ENCODE assay signal across 8 cellular contexts in genomic region chr7:39951156-39951942, GRCh38. TPM values are rescaled to one million over a fixed set of nuclear protein-coding genes. Genes with fewer than 3 reads are reported as not detected.
DNase-seq lines count a peak whose midpoint lies in the region; ATAC-seq and TF ChIP-seq lines count a peak whose summit lies in the region.

No MANE protein-coding gene starts in this region.

- peak; percentile 79 for DNase-seq in DMS53 (lab: John Stamatoyannopoulos, UW)
- DNase-seq in Jurkat, Clone E6-1 (ENCODE audit: low read depth, low spot score) = peak; percentile 34
- peak; percentile 52 for DNase-seq in T follicular helper cell (ENCODE audit: low read depth)
- peak; percentile 64 to 80 (median 70) for DNase-seq in adrenal gland
- DNase-seq in left ventricle myocardium superior = peak; percentile 73
- DNase-seq in vagina (ENCODE audit: extremely low spot score in 2 of 2) = no peak

- H3K9me3 ChIP-seq in adrenal gland (replicated peaks in 1 of 3) (no peaks in the 10 kb centered on the region), vagina (no peaks in the 10 kb centered on the region)

- TF ChIP-seq CTCF in adrenal gland (IDR thresholded peaks at IDR 0.05) (peak; percentile 7 to 56 (median 44)), vagina (IDR thresholded peaks at IDR 0.05) (peak in 1 of 3 experiments; percentile 38)

- H3K9ac ChIP-seq in rectal smooth muscle tissue (ENCODE audit: low read length) = peak overlapping the region; percentile 54

- H3K27me3 ChIP-seq in adrenal gland (no peaks in the 10 kb centered on the region), rectal smooth muscle tissue (ENCODE audit: control insufficient read depth, insufficient read depth, low read length) (no peaks in the 10 kb centered on the region), vagina (no peaks in the 10 kb centered on the region)

- peak overlapping the region; percentile 98 to 100 (median 99) for H3K27ac ChIP-seq in adrenal gland
- peak overlapping the region; percentile 97 for H3K27ac ChIP-seq in rectal smooth muscle tissue (ENCODE audit: low read depth, low read length)
- H3K27ac ChIP-seq in vagina = peak overlapping the region; percentile 94

- peak overlapping the region; percentile 91 for H3K4me3 ChIP-seq in Jurkat, Clone E6-1 (ENCODE audit: low read length)
- peak overlapping the region; percentile 85 to 95 (median 90) for H3K4me3 ChIP-seq in adrenal gland
- peak overlapping the region; percentile 95 for H3K4me3 ChIP-seq in rectal smooth muscle tissue (ENCODE audit: low read length)
- peak overlapping the region; percentile 69 to 74 for H3K4me3 ChIP-seq in vagina

- ATAC-seq in GM21423 (IDR thresholded peaks at IDR 0.05; ENCODE audit: unreplicated experiment) = peak; percentile 27
- ATAC-seq in left ventricle myocardium superior = peak; percentile 9

- H3K36me3 ChIP-seq in adrenal gland (replicated peaks in 1 of 2) = no peaks in the 10 kb centered on the region
- peaks cover 2% of the 10 kb centered on the region for H3K36me3 ChIP-seq in rectal smooth muscle tissue (ENCODE audit: control insufficient read depth, insufficient read depth, low read length)
- H3K36me3 ChIP-seq in vagina = no peaks in the 10 kb centered on the region

- intact Hi-C loops in adrenal gland (cut with DNase I) = loop anchor here in 1 of 2 donors (10.0 kb wide), 1 partner anchor 63 kb away; no protein-coding TSS in a partner anchor
- intact Hi-C loops in left ventricle myocardium superior (cut with micrococcal nuclease) = loop anchor here (2.0 kb wide), 1 partner anchor 101 kb away; no protein-coding TSS in a partner anchor
- intact Hi-C loops in vagina (cut with DNase I) = loop anchor here (10.0 kb wide), 1 partner anchor 103 kb away; no protein-coding TSS in a partner anchor

- peak in 1 of 2 donors; percentile 10 for TF ChIP-seq POLR2A in adrenal gland (IDR thresholded peaks at IDR 0.05)
- no peak for TF ChIP-seq POLR2A in vagina (IDR thresholded peaks at IDR 0.05)

- WGBS in adrenal gland, 4 donors = 0 to 1% (median 0%) methylated on average over 1 to 75 of the region's 78 CpGs

- H3K4me1 ChIP-seq in adrenal gland (replicated peaks in 1 of 2) (peaks cover 16 to 49% of the 10 kb centered on the region in 2 donors), rectal smooth muscle tissue (ENCODE audit: control insufficient read depth, insufficient read depth, low read length) (peaks cover 16% of the 10 kb centered on the region), vagina (peaks cover 48% of the 10 kb centered on the region)

RNA-seq across cellular contexts. Expression of gene CDK13, which starts 1.3 kb away (rescaled TPM):
- polyA plus RNA-seq in Jurkat, Clone E6-1 (2012; ENCODE audit: insufficient read depth, insufficient read length) = 27.1 TPM
- total RNA-seq in adrenal gland = 10 to 100 TPM; 33.8 to 77.7 (median 40.2) TPM
- polyA plus RNA-seq in adrenal gland = 10 to 100 TPM; 21.2 to 47.7 (median 29.8) TPM
- total RNA-seq in left ventricle myocardium superior = 21.3 TPM
- 87.4 TPM for total RNA-seq in vagina

Comparison
In these comparisons a context has a peak if more than half of its experiments do, and no peak if none do; other contexts are left out.
1. DNase-seq: peak in DMS53 (single experiment), Jurkat, Clone E6-1 (single experiment), T follicular helper cell (single experiment), adrenal gland (7 of 7) and left ventricle myocardium superior (single experiment); none in vagina (0 of 2).
2. Peak in every context shown above with its lines, with median percentiles within 50 percentile points of each other: H3K4me3 ChIP-seq and H3K27ac ChIP-seq.